ENCODE assay signal across 1 cellular context in the genomic region with DNA sequence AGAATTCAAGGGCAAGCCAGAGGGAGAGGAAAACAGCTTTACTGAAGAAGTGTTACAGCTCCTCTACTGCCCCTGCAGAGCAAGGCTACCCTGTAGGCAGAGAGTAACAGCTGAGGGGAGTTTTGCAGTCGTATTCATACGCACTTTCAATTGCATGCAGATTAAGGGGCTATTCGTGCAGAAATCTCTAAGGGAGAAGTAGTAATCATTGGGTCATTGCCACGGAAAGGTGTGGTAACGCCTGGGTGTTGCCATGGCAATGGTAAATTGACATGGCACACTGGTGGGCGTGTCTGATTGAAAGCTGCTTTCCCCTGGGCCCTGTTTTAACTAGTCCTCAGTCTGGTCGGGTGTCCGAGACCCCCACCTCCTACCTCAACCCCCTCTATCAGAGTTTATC.
TF ChIP-seq lines count a peak whose summit lies in the region.

No MANE protein-coding gene starts in this region.

TF ChIP-seq in GM12878, 131 proteins besides CTCF, POLR2A, EP300 and RAD21 (continued from another document):
- TF ChIP-seq, protein P1, sequence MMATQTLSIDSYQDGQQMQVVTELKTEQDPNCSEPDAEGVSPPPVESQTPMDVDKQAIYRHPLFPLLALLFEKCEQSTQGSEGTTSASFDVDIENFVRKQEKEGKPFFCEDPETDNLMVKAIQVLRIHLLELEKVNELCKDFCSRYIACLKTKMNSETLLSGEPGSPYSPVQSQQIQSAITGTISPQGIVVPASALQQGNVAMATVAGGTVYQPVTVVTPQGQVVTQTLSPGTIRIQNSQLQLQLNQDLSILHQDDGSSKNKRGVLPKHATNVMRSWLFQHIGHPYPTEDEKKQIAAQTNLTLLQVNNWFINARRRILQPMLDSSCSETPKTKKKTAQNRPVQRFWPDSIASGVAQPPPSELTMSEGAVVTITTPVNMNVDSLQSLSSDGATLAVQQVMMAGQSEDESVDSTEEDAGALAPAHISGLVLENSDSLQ (IDR thresholded peaks at IDR 0.05): peak; percentile 96
- TF ChIP-seq DPF2 (IDR thresholded peaks at IDR 0.05): peak; percentile 54; the same call in 1 of the 2 replicates
- no peak for TF ChIP-seq TCF12 (IDR thresholded peaks at IDR 0.05; ENCODE audit: low read depth, low read length)
- TF ChIP-seq POU2F2 (IDR thresholded peaks at IDR 0.05; ENCODE audit: borderline replicate concordance, low read depth, low read length): peak; percentile 17; the same call in 1 of the 3 replicates
- TF ChIP-seq MTA2 (IDR thresholded peaks at IDR 0.05; ENCODE audit: low read depth): peak; percentile 48; the same call in 1 of the 2 replicates
- TF ChIP-seq, protein P2, sequence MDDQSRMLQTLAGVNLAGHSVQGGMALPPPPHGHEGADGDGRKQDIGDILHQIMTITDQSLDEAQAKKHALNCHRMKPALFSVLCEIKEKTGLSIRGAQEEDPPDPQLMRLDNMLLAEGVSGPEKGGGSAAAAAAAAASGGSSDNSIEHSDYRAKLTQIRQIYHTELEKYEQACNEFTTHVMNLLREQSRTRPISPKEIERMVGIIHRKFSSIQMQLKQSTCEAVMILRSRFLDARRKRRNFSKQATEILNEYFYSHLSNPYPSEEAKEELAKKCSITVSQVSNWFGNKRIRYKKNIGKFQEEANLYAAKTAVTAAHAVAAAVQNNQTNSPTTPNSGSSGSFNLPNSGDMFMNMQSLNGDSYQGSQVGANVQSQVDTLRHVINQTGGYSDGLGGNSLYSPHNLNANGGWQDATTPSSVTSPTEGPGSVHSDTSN (IDR thresholded peaks at IDR 0.05; ENCODE audit: insufficient replicate concordance, low read depth, low read length): peak; percentile 78
- TF ChIP-seq, protein P3, sequence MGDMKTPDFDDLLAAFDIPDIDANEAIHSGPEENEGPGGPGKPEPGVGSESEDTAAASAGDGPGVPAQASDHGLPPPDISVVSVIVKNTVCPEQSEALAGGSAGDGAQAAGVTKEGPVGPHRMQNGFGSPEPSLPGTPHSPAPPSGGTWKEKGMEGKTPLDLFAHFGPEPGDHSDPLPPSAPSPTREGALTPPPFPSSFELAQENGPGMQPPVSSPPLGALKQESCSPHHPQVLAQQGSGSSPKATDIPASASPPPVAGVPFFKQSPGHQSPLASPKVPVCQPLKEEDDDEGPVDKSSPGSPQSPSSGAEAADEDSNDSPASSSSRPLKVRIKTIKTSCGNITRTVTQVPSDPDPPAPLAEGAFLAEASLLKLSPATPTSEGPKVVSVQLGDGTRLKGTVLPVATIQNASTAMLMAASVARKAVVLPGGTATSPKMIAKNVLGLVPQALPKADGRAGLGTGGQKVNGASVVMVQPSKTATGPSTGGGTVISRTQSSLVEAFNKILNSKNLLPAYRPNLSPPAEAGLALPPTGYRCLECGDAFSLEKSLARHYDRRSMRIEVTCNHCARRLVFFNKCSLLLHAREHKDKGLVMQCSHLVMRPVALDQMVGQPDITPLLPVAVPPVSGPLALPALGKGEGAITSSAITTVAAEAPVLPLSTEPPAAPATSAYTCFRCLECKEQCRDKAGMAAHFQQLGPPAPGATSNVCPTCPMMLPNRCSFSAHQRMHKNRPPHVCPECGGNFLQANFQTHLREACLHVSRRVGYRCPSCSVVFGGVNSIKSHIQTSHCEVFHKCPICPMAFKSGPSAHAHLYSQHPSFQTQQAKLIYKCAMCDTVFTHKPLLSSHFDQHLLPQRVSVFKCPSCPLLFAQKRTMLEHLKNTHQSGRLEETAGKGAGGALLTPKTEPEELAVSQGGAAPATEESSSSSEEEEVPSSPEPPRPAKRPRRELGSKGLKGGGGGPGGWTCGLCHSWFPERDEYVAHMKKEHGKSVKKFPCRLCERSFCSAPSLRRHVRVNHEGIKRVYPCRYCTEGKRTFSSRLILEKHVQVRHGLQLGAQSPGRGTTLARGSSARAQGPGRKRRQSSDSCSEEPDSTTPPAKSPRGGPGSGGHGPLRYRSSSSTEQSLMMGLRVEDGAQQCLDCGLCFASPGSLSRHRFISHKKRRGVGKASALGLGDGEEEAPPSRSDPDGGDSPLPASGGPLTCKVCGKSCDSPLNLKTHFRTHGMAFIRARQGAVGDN (IDR thresholded peaks at IDR 0.05): 0 out of 2 replicates have a peak, but pooled peaks have one; percentile 17
- TF ChIP-seq MXI1 (IDR thresholded peaks at IDR 0.05; ENCODE audit: low read depth, low read length): peak; percentile 74; the same call in 1 of the 2 replicates
- no peak for TF ChIP-seq TCF7 (IDR thresholded peaks at IDR 0.05; ENCODE audit: borderline replicate concordance)
- peak; percentile 58; the same call in 1 of the 2 replicates for TF ChIP-seq ZNF207 (IDR thresholded peaks at IDR 0.05; ENCODE audit: borderline replicate concordance)
- TF ChIP-seq BHLHE40 (IDR thresholded peaks at IDR 0.05; ENCODE audit: borderline replicate concordance in 1 of 2, low read depth in 2 of 2, low read length in 1 of 2): peak in 1 of 2 experiments; percentile 52; a peak in 1 of 4 replicates
- TF ChIP-seq, protein P4, sequence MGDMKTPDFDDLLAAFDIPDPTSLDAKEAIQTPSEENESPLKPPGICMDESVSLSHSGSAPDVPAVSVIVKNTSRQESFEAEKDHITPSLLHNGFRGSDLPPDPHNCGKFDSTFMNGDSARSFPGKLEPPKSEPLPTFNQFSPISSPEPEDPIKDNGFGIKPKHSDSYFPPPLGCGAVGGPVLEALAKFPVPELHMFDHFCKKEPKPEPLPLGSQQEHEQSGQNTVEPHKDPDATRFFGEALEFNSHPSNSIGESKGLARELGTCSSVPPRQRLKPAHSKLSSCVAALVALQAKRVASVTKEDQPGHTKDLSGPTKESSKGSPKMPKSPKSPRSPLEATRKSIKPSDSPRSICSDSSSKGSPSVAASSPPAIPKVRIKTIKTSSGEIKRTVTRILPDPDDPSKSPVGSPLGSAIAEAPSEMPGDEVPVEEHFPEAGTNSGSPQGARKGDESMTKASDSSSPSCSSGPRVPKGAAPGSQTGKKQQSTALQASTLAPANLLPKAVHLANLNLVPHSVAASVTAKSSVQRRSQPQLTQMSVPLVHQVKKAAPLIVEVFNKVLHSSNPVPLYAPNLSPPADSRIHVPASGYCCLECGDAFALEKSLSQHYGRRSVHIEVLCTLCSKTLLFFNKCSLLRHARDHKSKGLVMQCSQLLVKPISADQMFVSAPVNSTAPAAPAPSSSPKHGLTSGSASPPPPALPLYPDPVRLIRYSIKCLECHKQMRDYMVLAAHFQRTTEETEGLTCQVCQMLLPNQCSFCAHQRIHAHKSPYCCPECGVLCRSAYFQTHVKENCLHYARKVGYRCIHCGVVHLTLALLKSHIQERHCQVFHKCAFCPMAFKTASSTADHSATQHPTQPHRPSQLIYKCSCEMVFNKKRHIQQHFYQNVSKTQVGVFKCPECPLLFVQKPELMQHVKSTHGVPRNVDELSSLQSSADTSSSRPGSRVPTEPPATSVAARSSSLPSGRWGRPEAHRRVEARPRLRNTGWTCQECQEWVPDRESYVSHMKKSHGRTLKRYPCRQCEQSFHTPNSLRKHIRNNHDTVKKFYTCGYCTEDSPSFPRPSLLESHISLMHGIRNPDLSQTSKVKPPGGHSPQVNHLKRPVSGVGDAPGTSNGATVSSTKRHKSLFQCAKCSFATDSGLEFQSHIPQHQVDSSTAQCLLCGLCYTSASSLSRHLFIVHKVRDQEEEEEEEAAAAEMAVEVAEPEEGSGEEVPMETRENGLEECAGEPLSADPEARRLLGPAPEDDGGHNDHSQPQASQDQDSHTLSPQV (IDR thresholded peaks at IDR 0.05): no peak
- no peak for TF ChIP-seq PML (IDR thresholded peaks at IDR 0.05; ENCODE audit: low read length)
